In genomic region chr17:40417609-40418427, GRCh38 we compare ENCODE assay signal across 8 cellular contexts. TPM values are rescaled to one million over a fixed set of nuclear protein-coding genes. Genes with fewer than 3 reads are reported as not detected.
DNase-seq lines count a peak whose midpoint lies in the region; ATAC-seq and TF ChIP-seq lines count a peak whose summit lies in the region.

A gene with protein sequence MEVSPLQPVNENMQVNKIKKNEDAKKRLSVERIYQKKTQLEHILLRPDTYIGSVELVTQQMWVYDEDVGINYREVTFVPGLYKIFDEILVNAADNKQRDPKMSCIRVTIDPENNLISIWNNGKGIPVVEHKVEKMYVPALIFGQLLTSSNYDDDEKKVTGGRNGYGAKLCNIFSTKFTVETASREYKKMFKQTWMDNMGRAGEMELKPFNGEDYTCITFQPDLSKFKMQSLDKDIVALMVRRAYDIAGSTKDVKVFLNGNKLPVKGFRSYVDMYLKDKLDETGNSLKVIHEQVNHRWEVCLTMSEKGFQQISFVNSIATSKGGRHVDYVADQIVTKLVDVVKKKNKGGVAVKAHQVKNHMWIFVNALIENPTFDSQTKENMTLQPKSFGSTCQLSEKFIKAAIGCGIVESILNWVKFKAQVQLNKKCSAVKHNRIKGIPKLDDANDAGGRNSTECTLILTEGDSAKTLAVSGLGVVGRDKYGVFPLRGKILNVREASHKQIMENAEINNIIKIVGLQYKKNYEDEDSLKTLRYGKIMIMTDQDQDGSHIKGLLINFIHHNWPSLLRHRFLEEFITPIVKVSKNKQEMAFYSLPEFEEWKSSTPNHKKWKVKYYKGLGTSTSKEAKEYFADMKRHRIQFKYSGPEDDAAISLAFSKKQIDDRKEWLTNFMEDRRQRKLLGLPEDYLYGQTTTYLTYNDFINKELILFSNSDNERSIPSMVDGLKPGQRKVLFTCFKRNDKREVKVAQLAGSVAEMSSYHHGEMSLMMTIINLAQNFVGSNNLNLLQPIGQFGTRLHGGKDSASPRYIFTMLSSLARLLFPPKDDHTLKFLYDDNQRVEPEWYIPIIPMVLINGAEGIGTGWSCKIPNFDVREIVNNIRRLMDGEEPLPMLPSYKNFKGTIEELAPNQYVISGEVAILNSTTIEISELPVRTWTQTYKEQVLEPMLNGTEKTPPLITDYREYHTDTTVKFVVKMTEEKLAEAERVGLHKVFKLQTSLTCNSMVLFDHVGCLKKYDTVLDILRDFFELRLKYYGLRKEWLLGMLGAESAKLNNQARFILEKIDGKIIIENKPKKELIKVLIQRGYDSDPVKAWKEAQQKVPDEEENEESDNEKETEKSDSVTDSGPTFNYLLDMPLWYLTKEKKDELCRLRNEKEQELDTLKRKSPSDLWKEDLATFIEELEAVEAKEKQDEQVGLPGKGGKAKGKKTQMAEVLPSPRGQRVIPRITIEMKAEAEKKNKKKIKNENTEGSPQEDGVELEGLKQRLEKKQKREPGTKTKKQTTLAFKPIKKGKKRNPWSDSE (N-terminal part only) (minus strand): TSS chr17:40417896. CDS start chr17:40417791, 105 bp downstream.

- peak; percentile 99 for DNase-seq in DMS153 (lab: John Stamatoyannopoulos, UW)
- peak; percentile 100 for DNase-seq in OCI-M1 (lab: John Stamatoyannopoulos, UW)
- DNase-seq in activated T-cell treated with anti-CD3 and anti-CD28 coated beads for 1 hour (ENCODE audit: low read depth), result peak; percentile 85
- peak; percentile 100 for DNase-seq in epithelial cell of esophagus (ENCODE audit: low read depth)
- peak; percentile 75 to 91 for DNase-seq in stimulated activated CD8-positive, alpha-beta memory T cell treated with anti-CD3 and anti-CD28 coated beads, Interleukin-2, amount 100 ng/mL, for 48 hours (ENCODE audit: low read depth in 2 of 2)

- no peaks in the 10 kb centered on the region for H3K9me3 ChIP-seq in mononuclear cell (ENCODE audit: low read depth, low read length)

- peak within 1 kb of the TSS; percentile 83 to 98 (median 94) for H3K4me3 Mint-ChIP-seq in IgD-negative memory B cell

- H3K4me1 ChIP-seq in mononuclear cell (ENCODE audit: insufficient read depth, low read length), result peaks cover 44% of the 10 kb centered on the region

- H3K4me1 Mint-ChIP-seq in IgD-negative memory B cell, result peaks cover 13 to 18% (median 15%) of the 10 kb centered on the region in 3 donors

- peak within 1 kb of the TSS; percentile 72 to 87 (median 78) for H3K27ac Mint-ChIP-seq in IgD-negative memory B cell

- H3K4me3 ChIP-seq in epithelial cell of esophagus (ENCODE audit: low read length) (peak within 1 kb of the TSS; percentile 85), mononuclear cell (ENCODE audit: low read length) (peak within 1 kb of the TSS; percentile 60)

- no peaks in the 10 kb centered on the region for H3K9me3 Mint-ChIP-seq in IgD-negative memory B cell

- TF ChIP-seq CTCF in epithelial cell of esophagus (IDR thresholded peaks at IDR 0.05; ENCODE audit: insufficient read depth, low read depth, low read length, missing control alignments), result no peak

- H3K36me3 Mint-ChIP-seq in IgD-negative memory B cell, result no peaks in the 10 kb centered on the region

- ATAC-seq in GM21576 (IDR thresholded peaks at IDR 0.05; ENCODE audit: unreplicated experiment), result peak; percentile 93

- H3K27me3 ChIP-seq in mononuclear cell (ENCODE audit: insufficient read depth, low read length), result no peaks in the 10 kb centered on the region

- H3K27me3 Mint-ChIP-seq in IgD-negative memory B cell, result peaks cover 2% of the 10 kb centered on the region

RNA-seq across cellular contexts. Expression of the gene that starts here (rescaled TPM):
- not detected for polyA plus RNA-seq in IgD-negative memory B cell
- total RNA-seq in mononuclear cell, result 1.7 TPM

Comparison
In these comparisons a context has a peak if more than half of its experiments do, and no peak if none do; other contexts are left out.
1. Peak in every context shown above with its lines: DNase-seq, ATAC-seq and H3K4me3 ChIP-seq.